In the genomic region with DNA sequence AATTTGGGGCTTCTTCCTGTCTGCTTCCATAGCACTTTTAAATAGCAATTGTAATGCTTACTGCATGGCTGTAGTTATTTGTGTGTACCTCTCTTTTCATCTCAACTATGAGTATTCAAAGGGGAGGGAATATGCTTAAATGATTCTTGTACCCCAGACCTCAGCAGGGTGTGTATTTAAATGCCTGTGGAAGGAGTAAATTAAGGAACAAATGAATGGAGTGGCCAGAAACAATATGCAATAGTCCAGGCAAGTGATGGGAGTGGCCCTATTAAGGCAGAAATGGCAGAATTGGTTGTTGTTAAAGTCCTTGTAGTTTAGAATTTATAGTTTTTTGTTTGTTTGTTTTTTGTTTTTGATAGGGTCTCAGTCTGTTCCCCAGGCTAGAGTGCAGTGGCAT, we compare ENCODE assay signal across 13 cellular contexts. TPM values are rescaled to one million over a fixed set of nuclear protein-coding genes. Genes with fewer than 3 reads are reported as not detected.
DNase-seq lines count a peak whose midpoint lies in the region; ATAC-seq and TF ChIP-seq lines count a peak whose summit lies in the region.
"Had no signal": no experiment of that assay in that cellular context is flagged by ENCODE, and none has a peak within 500 bp of the region (broad histone marks: within the 10 kb centered on the region; RNA-seq: fewer than 3 reads in every experiment).

No MANE protein-coding gene starts in this region.

- peaks cover 20 to 37% (median 28%) of the 10 kb centered on the region in 4 donors for H3K4me1 Mint-ChIP-seq in CD4-positive, alpha-beta memory T cell
- peaks cover 24% of the 10 kb centered on the region for H3K4me1 Mint-ChIP-seq in HFFc6 (ENCODE audit: low read depth)
- peaks cover 25% of the 10 kb centered on the region for H3K4me1 Mint-ChIP-seq in activated naive CD8-positive, alpha-beta T cell (ENCODE audit: low read depth)
- peaks cover 19 to 30% of the 10 kb centered on the region in 2 donors for H3K4me1 Mint-ChIP-seq in natural killer cell

- DNase-seq in CD4-positive, alpha-beta memory T cell: no peak
- no peak for DNase-seq in HFFc6
- no peak for DNase-seq in natural killer cell
- no peak for DNase-seq in occipital lobe (lab: John Stamatoyannopoulos, UW)
- DNase-seq: dorsolateral prefrontal cortex; NCI-H1048; NCI-H446 treated with DMSO at 0.1 percent for 48 hours; stimulated activated CD4-positive, alpha-beta T cell treated with anti-CD3 and anti-CD28 coated beads, Interleukin-1b, Interleukin-23, amount 100 ng/mL, for 48 hours; stomach had no signal

- H3K4me3 ChIP-seq in CD4-positive, alpha-beta memory T cell (ENCODE audit: low read length in 2 of 2): no peak overlapping the region

- peaks cover 18% of the 10 kb centered on the region for H3K4me1 ChIP-seq in CD4-positive, alpha-beta memory T cell (ENCODE audit: insufficient read depth, low read length)

- H3K9me3 Mint-ChIP-seq in CD4-positive, alpha-beta memory T cell: no peaks in the 10 kb centered on the region
- H3K9me3 Mint-ChIP-seq in HFFc6: no peaks in the 10 kb centered on the region; the same call in 1 of the 2 replicates
- no peaks in the 10 kb centered on the region for H3K9me3 Mint-ChIP-seq in activated naive CD8-positive, alpha-beta T cell (ENCODE audit: low read depth)
- H3K9me3 Mint-ChIP-seq in natural killer cell: no peaks in the 10 kb centered on the region

- H3K36me3 Mint-ChIP-seq in CD4-positive, alpha-beta memory T cell: peaks cover 0 to 25% of the 10 kb centered on the region in 2 donors
- H3K36me3 Mint-ChIP-seq in HFFc6 (ENCODE audit: low read depth) (0 out of 2 replicates have a peak, but pooled peaks cover 5% of the 10 kb centered on the region), natural killer cell (no peaks in the 10 kb centered on the region)
- H3K36me3 Mint-ChIP-seq in activated naive CD8-positive, alpha-beta T cell: no peaks in the 10 kb centered on the region

- TF ChIP-seq CTCF in HFFc6 (IDR thresholded peaks at IDR 0.05) (no peak), natural killer cell (IDR thresholded peaks at IDR 0.05) (no peak)

- peak overlapping the region in 7 of 8 donors; percentile 11 to 100 (median 97) for H3K4me3 Mint-ChIP-seq in CD4-positive, alpha-beta memory T cell
- H3K4me3 Mint-ChIP-seq in HFFc6: peak overlapping the region; percentile 98; the same call in 1 of the 2 replicates
- H3K4me3 Mint-ChIP-seq in activated naive CD8-positive, alpha-beta T cell: peak overlapping the region; percentile 96
- H3K4me3 Mint-ChIP-seq in natural killer cell: peak overlapping the region; percentile 100

- no peak overlapping the region for H3K27ac ChIP-seq in CD4-positive, alpha-beta memory T cell (ENCODE audit: low read depth, low read length)

- POLR2A ChIA-PET in CD4-positive, alpha-beta memory T cell (lab: Charles Lee; ENCODE audit: partially characterized antibody): no interaction called here

- intact Hi-C loops in CD4-positive, alpha-beta memory T cell (cut with micrococcal nuclease): no loop called here
- intact Hi-C loops in natural killer cell (cut with micrococcal nuclease): no loop called here

- ATAC-seq in natural killer cell: no peak
- no peak for ATAC-seq in HG03108 (IDR thresholded peaks at IDR 0.05; ENCODE audit: unreplicated experiment)
- no peak for ATAC-seq in GM19455 (IDR thresholded peaks at IDR 0.05; ENCODE audit: unreplicated experiment)
- no peak for ATAC-seq in GM19395 (IDR thresholded peaks at IDR 0.05; ENCODE audit: unreplicated experiment)

- H3K9me3 ChIP-seq in CD4-positive, alpha-beta memory T cell (ENCODE audit: control insufficient read depth in 1 of 2, low read length in 2 of 2): no peaks in the 10 kb centered on the region
- H3K9me3 ChIP-seq: stomach had no signal

- no peaks in the 10 kb centered on the region for H3K27me3 ChIP-seq in CD4-positive, alpha-beta memory T cell (ENCODE audit: insufficient read depth, low read length)
- H3K27me3 ChIP-seq: dorsolateral prefrontal cortex, stomach had no signal

- no peak overlapping the region for H3K27ac Mint-ChIP-seq in CD4-positive, alpha-beta memory T cell
- H3K27ac Mint-ChIP-seq in HFFc6 (peak overlapping the region; percentile 88; the same call in 1 of the 2 replicates), natural killer cell (peak overlapping the region in 1 of 2 donors; percentile 98)
- H3K27ac Mint-ChIP-seq in activated naive CD8-positive, alpha-beta T cell: peak overlapping the region; percentile 93

- peaks cover 4% of the 10 kb centered on the region for H3K36me3 ChIP-seq in CD4-positive, alpha-beta memory T cell (ENCODE audit: insufficient read depth, low read length)

- CTCF ChIA-PET in CD4-positive, alpha-beta memory T cell (lab: Charles Lee; ENCODE audit: partially characterized antibody): no interaction called here

- no peaks in the 10 kb centered on the region for H3K27me3 Mint-ChIP-seq in CD4-positive, alpha-beta memory T cell
- peaks cover 2% of the 10 kb centered on the region; the same call in 1 of the 2 replicates for H3K27me3 Mint-ChIP-seq in HFFc6 (ENCODE audit: insufficient read depth)
- no peaks in the 10 kb centered on the region for H3K27me3 Mint-ChIP-seq in activated naive CD8-positive, alpha-beta T cell
- H3K27me3 Mint-ChIP-seq in natural killer cell (ENCODE audit: low read depth in 2 of 2): peaks cover 0 to 4% of the 10 kb centered on the region in 2 donors

RNA-seq across cellular contexts. Expression of a gene that starts 1.5 kb away (rescaled TPM):
- total RNA-seq in CD4-positive, alpha-beta memory T cell: 10 to 100 TPM; 27.1 to 35.6 TPM
- 10 to 100 TPM; 22.0 to 35.7 TPM for polyA plus RNA-seq in CD4-positive, alpha-beta memory T cell
- total RNA-seq in HFFc6 (2021; fragmentation: NEBNext Ultra II Directional; extraction: Animal tissue kit (Norgen Biotek cat#: 25700)): 10 to 100 TPM in 2 of 6 experiments, 1 to 10 TPM in 4; 7.1 to 12.4 (median 9.6) TPM
- total RNA-seq in natural killer cell (10 to 100 TPM; 28.1 to 37.6 (median 28.6) TPM), occipital lobe (9.8 TPM)

RNA-seq across cellular contexts. Expression of a gene that starts 4.7 kb away (rescaled TPM):
- 10 to 100 TPM; 35.2 to 38.1 TPM for total RNA-seq in CD4-positive, alpha-beta memory T cell
- polyA plus RNA-seq in CD4-positive, alpha-beta memory T cell: 1 to 10 TPM in 1 of 2 donors, under 1 TPM in 1; 0.95 to 4.2 TPM
- total RNA-seq in HFFc6 (2021; fragmentation: NEBNext Ultra II Directional; extraction: Animal tissue kit (Norgen Biotek cat#: 25700)): 10 to 100 TPM; 12.8 to 17.2 (median 14.7) TPM
- total RNA-seq in natural killer cell (10 to 100 TPM; 31.0 to 45.9 (median 35.5) TPM), occipital lobe (22.0 TPM)

Comparison
In these comparisons a context has a peak if more than half of its experiments do, and no peak if none do; other contexts are left out.
1. H3K27ac Mint-ChIP-seq: peak in HFFc6 (single experiment) and activated naive CD8-positive, alpha-beta T cell (single experiment); none in CD4-positive, alpha-beta memory T cell (0 of 7).
2. Peak in every context shown above with its lines, with median percentiles within 50 percentile points of each other: H3K4me3 Mint-ChIP-seq.